In the genomic region with DNA sequence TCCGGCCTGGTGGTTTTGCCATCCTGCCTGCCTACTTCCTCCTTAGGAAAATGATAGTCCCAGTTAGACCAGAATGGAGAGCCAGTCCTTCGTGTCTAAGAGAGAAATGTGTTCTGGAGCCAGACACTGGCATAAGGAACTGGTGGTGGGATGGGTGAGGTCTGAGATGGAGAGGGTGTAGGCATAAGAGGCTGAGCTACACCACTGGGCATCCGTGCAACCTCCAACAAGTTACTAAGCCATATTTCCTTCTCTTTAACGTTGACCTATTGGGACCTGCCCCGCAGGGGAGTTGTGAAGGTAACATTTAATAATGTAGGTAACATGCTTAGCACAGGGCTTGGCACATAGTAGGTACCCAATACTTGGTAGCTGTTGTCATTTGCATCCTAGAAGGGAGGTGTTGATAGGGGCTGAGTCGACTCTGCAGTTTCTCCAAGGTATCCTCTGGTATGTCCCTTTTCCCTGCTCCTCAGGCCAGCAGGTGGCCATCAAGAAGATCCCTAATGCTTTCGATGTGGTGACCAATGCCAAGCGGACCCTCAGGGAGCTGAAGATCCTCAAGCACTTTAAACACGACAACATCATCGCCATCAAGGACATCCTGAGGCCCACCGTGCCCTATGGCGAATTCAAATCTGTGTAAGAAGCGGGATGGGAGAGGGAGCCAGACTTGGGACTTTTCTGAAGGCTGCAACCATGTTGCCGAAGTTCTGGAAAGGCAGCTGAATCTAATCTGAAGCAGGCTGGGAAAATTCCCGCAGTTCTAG, we compare ENCODE assay signal across 9 cellular contexts. TPM values are rescaled to one million over a fixed set of nuclear protein-coding genes. Genes with fewer than 3 reads are reported as not detected.
A peak's percentile ranks its signal among the peaks of the same experiment; 100 is the strongest.
DNase-seq lines count a peak whose midpoint lies in the region; ATAC-seq and TF ChIP-seq lines count a peak whose summit lies in the region.
"Had no signal": no experiment of that assay in that cellular context is flagged by ENCODE, and none has a peak within 500 bp of the region (broad histone marks: within the 10 kb centered on the region; RNA-seq: fewer than 3 reads in every experiment).

No MANE protein-coding gene starts in this region.

- no peak overlapping the region for H2BK120ac ChIP-seq in IMR-90 (ENCODE audit: low read depth, low read length)

- peaks cover 26% of the 10 kb centered on the region for H4K20me1 ChIP-seq in IMR-90 (ENCODE audit: insufficient read depth, low read length)

- H3K9me3 ChIP-seq in IMR-90 (ENCODE audit: control insufficient read depth, insufficient read depth, low read length) (no peaks in the 10 kb centered on the region), colonic mucosa (no peaks in the 10 kb centered on the region)
- H3K9me3 ChIP-seq in naive thymus-derived CD4-positive, alpha-beta T cell (ENCODE audit: control insufficient read depth in 2 of 3, low read length in 3 of 3): no peaks in the 10 kb centered on the region

- dilution Hi-C loops in IMR-90 (cut with HindIII; ENCODE audit: low sequenced_read_pairs, unreplicated experiment): no loop called here

- in situ Hi-C loops in IMR-90 (cut with MboI; ENCODE audit: low sequenced_read_pairs): no loop called here

- H2AK5ac ChIP-seq in IMR-90 (ENCODE audit: low read depth, low read length): peak overlapping the region; percentile 83

- H4K8ac ChIP-seq in IMR-90 (ENCODE audit: low read depth in 2 of 2, low read length in 2 of 2): peak overlapping the region in 1 of 2 experiments; percentile 74; a peak in 2 of 4 replicates

- H3K4me1 ChIP-seq in IMR-90 (ENCODE audit: control insufficient read depth, insufficient read depth, low read length) (peaks cover 25% of the 10 kb centered on the region), colonic mucosa (peaks cover 16% of the 10 kb centered on the region)
- H3K4me1 ChIP-seq in naive thymus-derived CD4-positive, alpha-beta T cell (ENCODE audit: control insufficient read depth in 2 of 2, insufficient read depth in 2 of 2, low read length in 2 of 2): peaks cover 0 to 6% of the 10 kb centered on the region in 2 donors

- no peak overlapping the region for H2BK20ac ChIP-seq in IMR-90 (ENCODE audit: low read depth, low read length)

- 96% methylated on average over 5 of the region's 15 CpGs; no CpG with 5 or more reads in 1 of the 2 experiments for WGBS in IMR-90 (ENCODE audit: extremely low coverage in 2 of 2, insufficient read length in 1 of 2), 2 experiments

- peaks cover 46% of the 10 kb centered on the region for H3K36me3 ChIP-seq in IMR-90 (ENCODE audit: control insufficient read depth, insufficient read depth, low read length)
- H3K36me3 ChIP-seq in colonic mucosa: peaks cover 21% of the 10 kb centered on the region
- H3K36me3 ChIP-seq in naive thymus-derived CD4-positive, alpha-beta T cell (ENCODE audit: control insufficient read depth in 2 of 3, insufficient read depth in 3 of 3, low read length in 3 of 3): peaks cover 0 to 47% (median 0%) of the 10 kb centered on the region in 3 experiments

- peak overlapping the region; percentile 74 for H3K14ac ChIP-seq in IMR-90 (replicated peaks; ENCODE audit: low read depth, low read length)

- H3K4me1 Mint-ChIP-seq in naive thymus-derived CD4-positive, alpha-beta T cell: peaks cover 10 to 28% (median 22%) of the 10 kb centered on the region in 7 donors

- intact Hi-C loops in IMR-90 (cut with micrococcal nuclease) (loop anchor here (5.0 kb wide), 2 partner anchors 383 to 508 kb away; no protein-coding TSS in a partner anchor), colonic mucosa (cut with DNase I) (no loop called here)
- intact Hi-C loops in naive thymus-derived CD4-positive, alpha-beta T cell (cut with micrococcal nuclease): loop anchor here (2.0 to 10.0 kb wide), 11 partner anchors 83 to 1663 kb away; partner anchors contain the start of genes ALDH3A2 (in 2 of the 2), PRPSAP2 (in 2 of the 2), AKAP10 (in 1 of the 2) and ALKBH5 (in 1 of the 2)

- H3K23ac ChIP-seq in IMR-90 (ENCODE audit: low read depth, low read length): peak overlapping the region; percentile 49

- H3K27ac ChIP-seq in IMR-90 (ENCODE audit: insufficient read depth, low read length) (peak overlapping the region; percentile 85), colonic mucosa (peak overlapping the region; percentile 94)
- no peak overlapping the region for H3K27ac ChIP-seq in naive thymus-derived CD4-positive, alpha-beta T cell (ENCODE audit: low read depth, low read length)

- H3K27me3 Mint-ChIP-seq in naive thymus-derived CD4-positive, alpha-beta T cell: no peaks in the 10 kb centered on the region

- CTCF ChIA-PET in AG04449 (lab: Yijun Ruan, JAX): interaction anchor here (1.1 to 4.4 kb wide), 5 partner anchors 9 to 68 kb away, joined by 3 to 42 read pairs (median 7); partner anchors contain the start of gene B9D1
- CTCF ChIA-PET in IMR-90 (lab: Yijun Ruan, JAX): no interaction called here
- CTCF ChIA-PET in naive thymus-derived CD4-positive, alpha-beta T cell (lab: Charles Lee): interaction anchor here (1.0 to 1.8 kb wide), 2 partner anchors 17 to 133 kb away, joined by 4 to 7 read pairs; partner anchors contain the start of gene B9D1

- no peak overlapping the region for H3K18ac ChIP-seq in IMR-90 (ENCODE audit: low read depth, low read length)

- no TSS peak for BruUV-seq in IMR-90 (replicated peaks; lab: Mats Ljungman, UMichigan)

- H3K27me3 ChIP-seq in IMR-90 (ENCODE audit: control insufficient read depth, insufficient read depth, low read length) (no peaks in the 10 kb centered on the region), colonic mucosa (no peaks in the 10 kb centered on the region)
- no peaks in the 10 kb centered on the region for H3K27me3 ChIP-seq in naive thymus-derived CD4-positive, alpha-beta T cell (ENCODE audit: control insufficient read depth in 2 of 2, insufficient read depth in 2 of 2, low read length in 2 of 2)

- peaks cover 32 to 65% of the 10 kb centered on the region in 2 experiments for H3K79me1 ChIP-seq in IMR-90 (ENCODE audit: low read depth in 1 of 2, low read length in 2 of 2)

- TF ChIP-seq RAD21 in IMR-90 (IDR thresholded peaks at IDR 0.05; ENCODE audit: low read length): no peak

- peaks cover 0 to 36% (median 13%) of the 10 kb centered on the region in 5 donors for H3K36me3 Mint-ChIP-seq in naive thymus-derived CD4-positive, alpha-beta T cell

- H3K4me3 Mint-ChIP-seq in naive thymus-derived CD4-positive, alpha-beta T cell: peak overlapping the region; percentile 69 to 100 (median 95)

- H3K4ac ChIP-seq in IMR-90 (ENCODE audit: low read depth, low read length): peak overlapping the region; percentile 86

- H4K5ac ChIP-seq in IMR-90 (ENCODE audit: low read depth, low read length): peak overlapping the region; percentile 32; the same call in 1 of the 2 replicates

- peaks cover 0 to 1% (median 0%) of the 10 kb centered on the region in 11 donors for H3K9me3 Mint-ChIP-seq in naive thymus-derived CD4-positive, alpha-beta T cell

- DNase-seq in AG04449 (ENCODE audit: low read depth, low spot score): no peak
- no peak for DNase-seq in IMR-90
- no peak for DNase-seq in colonic mucosa
- no peak for DNase-seq in naive thymus-derived CD4-positive, alpha-beta T cell
- DNase-seq in effector CD4-positive, alpha-beta T cell: no peak
- DNase-seq: NCI-H774 had no signal

- H2AK9ac ChIP-seq in IMR-90 (replicated peaks; ENCODE audit: low read depth, low read length, poor library complexity): peak overlapping the region; percentile 99

- POLR2A ChIA-PET in AG04449 (lab: Yijun Ruan, JAX) (interaction anchor here (2.5 kb wide), 1 partner anchor 8 kb away, joined by 39 read pairs; the partner anchor contains the start of gene MFAP4), IMR-90 (lab: Charles Lee; ENCODE audit: unreplicated experiment) (no interaction called here)
- POLR2A ChIA-PET in naive thymus-derived CD4-positive, alpha-beta T cell (lab: Charles Lee): interaction anchor here (2.5 kb wide), 2 partner anchors 11 to 17 kb away, joined by 19 to 26 read pairs; partner anchors contain the start of gene B9D1

- no peak for TF ChIP-seq POLR2A in IMR-90 (IDR thresholded peaks at IDR 0.05; ENCODE audit: low read depth, low read length)

- peak overlapping the region; percentile 73; the same call in 1 of the 2 replicates for H3K56ac ChIP-seq in IMR-90 (ENCODE audit: extremely low read depth, insufficient read depth, low read length)

- H3K9ac ChIP-seq in IMR-90 (ENCODE audit: low read depth, low read length): peak overlapping the region; percentile 90
- H3K9ac ChIP-seq in colonic mucosa (ENCODE audit: low read depth in 2 of 2, low read length in 2 of 2): peak overlapping the region; percentile 78 to 90

- peak overlapping the region; percentile 98 for H2AFZ ChIP-seq in IMR-90 (replicated peaks; ENCODE audit: low read length, poor library complexity)

- TF ChIP-seq CTCF in AG04449 (IDR thresholded peaks at IDR 0.05; ENCODE audit: insufficient read depth, low read length, missing control alignments) (no peak), IMR-90 (conservative IDR thresholded peaks at IDR 0.05; ENCODE audit: low read depth, low read length) (no peak), colonic mucosa (IDR thresholded peaks at IDR 0.05) (no peak)

- H3K4me3 ChIP-seq in AG04449 (ENCODE audit: low read depth, low read length) (peak overlapping the region; percentile 86), IMR-90 (ENCODE audit: insufficient read depth, low read depth, low read length) (peak overlapping the region; percentile 72), colonic mucosa (peak overlapping the region; percentile 94)
- H3K4me3 ChIP-seq in naive thymus-derived CD4-positive, alpha-beta T cell (ENCODE audit: low read length): no peak overlapping the region

- H4K91ac ChIP-seq in IMR-90 (ENCODE audit: insufficient read depth, low read depth, low read length): peak overlapping the region; percentile 66; the same call in 1 of the 2 replicates

- H3K4me2 ChIP-seq in IMR-90 (ENCODE audit: low read depth, low read length): peak overlapping the region; percentile 74

- ATAC-seq in IMR-90 (ENCODE audit: low read depth) (no peak), GM18907 (IDR thresholded peaks at IDR 0.05; ENCODE audit: unreplicated experiment) (no peak), HG03571 (IDR thresholded peaks at IDR 0.05; ENCODE audit: unreplicated experiment) (no peak), HG02973 (IDR thresholded peaks at IDR 0.05; ENCODE audit: unreplicated experiment) (no peak)
- ATAC-seq in naive thymus-derived CD4-positive, alpha-beta T cell: no peak

- H2BK5ac ChIP-seq in IMR-90 (ENCODE audit: low read depth, low read length, poor library complexity, severe bottlenecking): peak overlapping the region; percentile 64

- peak overlapping the region; percentile 20 to 97 (median 70) for H3K27ac Mint-ChIP-seq in naive thymus-derived CD4-positive, alpha-beta T cell

- peaks cover 31% of the 10 kb centered on the region for H3K9me1 ChIP-seq in IMR-90 (ENCODE audit: insufficient read depth, low read length)

- no peak overlapping the region for H2BK15ac ChIP-seq in IMR-90 (ENCODE audit: low read depth, low read length)

RNA-seq across cellular contexts. Expression of gene MAPK7, which starts 1.2 kb away (rescaled TPM):
- 6.4 and 9.7 TPM in 2 replicates for total RNA-seq in IMR-90 (2012; rRNA removed)
- polyA plus RNA-seq in IMR-90 (2012; rRNA removed): 20.7 and 25.4 TPM in 2 replicates
- 31.6 and 31.9 TPM in 2 replicates for polyA plus RNA-seq in IMR-90 (2012; cell fraction: cytosol; rRNA removed)
- 48.2 and 94.1 TPM in 2 replicates for polyA plus RNA-seq in IMR-90 (2012; cell fraction: nucleus; rRNA removed; ENCODE audit: low replicate concordance)
- 10 to 100 TPM; 36.6 to 37.9 TPM for total RNA-seq in colonic mucosa
- 10 to 100 TPM; 18.7 to 50.5 (median 28.2) TPM for total RNA-seq in naive thymus-derived CD4-positive, alpha-beta T cell
- polyA plus RNA-seq in naive thymus-derived CD4-positive, alpha-beta T cell: 10 to 100 TPM in 1 of 2 donors, 1 to 10 TPM in 1; 4.3 to 12.9 TPM

RNA-seq across cellular contexts. Expression of gene MFAP4, which starts 7.5 kb away (rescaled TPM):
- total RNA-seq in IMR-90 (2012; rRNA removed): 5.0 and 7.0 TPM in 2 replicates
- polyA plus RNA-seq in IMR-90 (2012; rRNA removed): 69.5 and 71.6 TPM in 2 replicates
- polyA plus RNA-seq in IMR-90 (2012; cell fraction: cytosol; rRNA removed): 64.0 and 103 TPM in 2 replicates
- polyA plus RNA-seq in IMR-90 (2012; cell fraction: nucleus; rRNA removed; ENCODE audit: low replicate concordance): 30.2 and 36.0 TPM in 2 replicates
- 10 to 100 TPM; 22.2 to 56.0 TPM for total RNA-seq in colonic mucosa
- not detected for total RNA-seq in naive thymus-derived CD4-positive, alpha-beta T cell
- polyA plus RNA-seq in naive thymus-derived CD4-positive, alpha-beta T cell: not detected

RNA-seq across cellular contexts. Expression of gene B9D1, which starts 17.0 kb away (rescaled TPM):
- total RNA-seq in IMR-90 (2012; rRNA removed) (23.3 and 42.5 TPM in 2 replicates), colonic mucosa (10 to 100 TPM in 1 of 2 donors, 1 to 10 TPM in 1; 5.6 to 11.9 TPM)
- 43.8 and 54.9 TPM in 2 replicates for polyA plus RNA-seq in IMR-90 (2012; rRNA removed)
- polyA plus RNA-seq in IMR-90 (2012; cell fraction: cytosol; rRNA removed): 53.7 and 71.4 TPM in 2 replicates
- polyA plus RNA-seq in IMR-90 (2012; cell fraction: nucleus; rRNA removed; ENCODE audit: low replicate concordance): 30.7 and 46.9 TPM in 2 replicates
- 1 to 10 TPM in 4 of 5 experiments, under 1 TPM in 1; 0.58 to 5.0 (median 2.4) TPM for total RNA-seq in naive thymus-derived CD4-positive, alpha-beta T cell
- under 1 TPM in 1 of 2 donors, not detected in 1; 0.58 TPM for polyA plus RNA-seq in naive thymus-derived CD4-positive, alpha-beta T cell

RNA-seq across cellular contexts. Expression of gene RNF112, which starts 31.5 kb away (rescaled TPM):
- 1.7 and 2.5 TPM in 2 replicates for total RNA-seq in IMR-90 (2012; rRNA removed)
- 5.5 and 5.7 TPM in 2 replicates for polyA plus RNA-seq in IMR-90 (2012; rRNA removed)
- 2.2 and 2.8 TPM in 2 replicates for polyA plus RNA-seq in IMR-90 (2012; cell fraction: cytosol; rRNA removed)
- 32.3 and 51.9 TPM in 2 replicates for polyA plus RNA-seq in IMR-90 (2012; cell fraction: nucleus; rRNA removed; ENCODE audit: low replicate concordance)
- total RNA-seq in colonic mucosa: 1 to 10 TPM; 2.4 to 4.3 TPM
- 1 to 10 TPM in 3 of 5 experiments, under 1 TPM in 2; 0.54 to 2.3 (median 1.5) TPM for total RNA-seq in naive thymus-derived CD4-positive, alpha-beta T cell
- polyA plus RNA-seq in naive thymus-derived CD4-positive, alpha-beta T cell: under 1 TPM in 1 of 2 donors, not detected in 1; 0.15 TPM
